12 cellular contexts compared by ENCODE assay signal in the genomic region with DNA sequence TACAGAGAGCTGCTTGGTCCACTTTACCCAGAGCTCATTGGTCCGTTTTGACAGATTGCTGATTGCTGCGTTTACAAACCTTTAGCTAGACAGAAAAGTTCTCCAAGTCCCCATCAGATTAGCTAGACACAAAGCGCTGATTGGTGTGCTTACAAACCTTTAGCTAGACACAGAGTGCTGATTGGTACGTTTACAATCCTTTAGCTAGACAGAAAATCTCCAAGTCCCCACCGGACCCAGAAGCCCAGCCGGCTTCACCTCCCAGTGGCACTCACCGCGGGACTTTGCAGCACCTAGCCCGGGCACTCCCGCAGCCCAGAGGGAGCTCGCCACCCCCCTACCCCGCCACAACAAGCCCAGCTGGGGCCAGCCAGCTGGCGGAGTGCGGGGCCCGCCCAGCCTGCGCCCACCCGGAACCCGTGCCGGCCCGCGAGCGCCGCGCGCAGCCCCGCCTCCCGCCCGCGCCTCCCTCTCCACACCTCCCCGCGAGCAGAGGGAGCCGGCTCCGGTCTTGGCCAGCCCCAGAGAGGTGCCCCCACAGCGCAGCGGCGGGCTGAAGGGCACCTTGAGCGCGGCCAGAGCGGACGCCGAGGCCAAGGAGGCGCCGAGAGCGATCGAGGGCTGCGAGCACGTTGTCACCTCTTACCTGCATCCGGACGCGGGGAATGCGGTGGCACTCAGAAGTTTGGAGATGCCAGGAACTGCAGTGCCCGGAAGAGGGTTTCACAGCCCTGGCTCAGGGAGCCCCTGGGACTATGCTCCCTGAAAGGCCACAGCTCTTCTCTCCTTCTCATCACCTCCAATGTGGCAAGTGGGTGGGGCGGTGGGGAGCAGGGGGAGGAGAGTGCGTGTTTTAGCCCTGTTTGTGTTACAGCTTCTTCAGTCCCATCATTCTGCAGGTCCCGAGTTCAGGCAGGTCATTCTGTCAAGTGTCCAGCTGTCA.
DNase-seq lines count a peak whose midpoint lies in the region; ATAC-seq and TF ChIP-seq lines count a peak whose summit lies in the region.
"Had no signal": no experiment of that assay in that cellular context is flagged by ENCODE, and none has a peak within 500 bp of the region (broad histone marks: within the 10 kb centered on the region; RNA-seq: fewer than 3 reads in every experiment).

No MANE protein-coding gene starts in this region.

- intact Hi-C loops in CD4-positive, alpha-beta memory T cell (cut with micrococcal nuclease) = no loop called here
- intact Hi-C loops in activated CD4-positive, alpha-beta T cell treated with anti-CD3 and anti-CD28 coated beads for 36 hours (cut with DNase I, micrococcal nuclease) = no loop called here

- TF ChIP-seq CTCF in BJ (IDR thresholded peaks at IDR 0.05; ENCODE audit: insufficient read depth, low read depth, low read length) (no peak), progenitor cell of endocrine pancreas (IDR thresholded peaks at IDR 0.05; ENCODE audit: unreplicated experiment) (no peak)

- H3K4me1 Mint-ChIP-seq in progenitor cell of endocrine pancreas (ENCODE audit: low read depth) = no peaks in the 10 kb centered on the region
- no peaks in the 10 kb centered on the region for H3K4me1 Mint-ChIP-seq in CD4-positive, alpha-beta memory T cell
- H3K4me1 Mint-ChIP-seq in activated CD4-positive, alpha-beta T cell treated with anti-CD3 and anti-CD28 coated beads for 36 hours = no peaks in the 10 kb centered on the region
- H3K4me1 Mint-ChIP-seq: memory B cell had no signal

- POLR2A ChIA-PET in BJ (lab: Charles Lee) = no interaction called here
- POLR2A ChIA-PET in CD4-positive, alpha-beta memory T cell (lab: Charles Lee; ENCODE audit: partially characterized antibody) = no interaction called here
- POLR2A ChIA-PET in activated CD4-positive, alpha-beta T cell treated with anti-CD3 and anti-CD28 coated beads for 36 hours (lab: Charles Lee) = no interaction called here

- peaks cover 7% of the 10 kb centered on the region for H3K9me3 Mint-ChIP-seq in progenitor cell of endocrine pancreas (ENCODE audit: low read depth)
- H3K9me3 Mint-ChIP-seq in CD4-positive, alpha-beta memory T cell = peaks cover 0 to 42% (median 30%) of the 10 kb centered on the region in 8 donors
- peaks cover 13% of the 10 kb centered on the region for H3K9me3 Mint-ChIP-seq in activated CD4-positive, alpha-beta T cell treated with anti-CD3 and anti-CD28 coated beads for 36 hours (ENCODE audit: low read depth)

- ATAC-seq in GM21529 (IDR thresholded peaks at IDR 0.05; ENCODE audit: unreplicated experiment) (no peak), HG03039 (IDR thresholded peaks at IDR 0.05; ENCODE audit: unreplicated experiment) (no peak)
- no peak for ATAC-seq in activated CD4-positive, alpha-beta T cell treated with anti-CD3 and anti-CD28 coated beads for 36 hours

- peaks cover 22% of the 10 kb centered on the region for H3K4me1 ChIP-seq in SJSA1 (replicated peaks)
- no peaks in the 10 kb centered on the region for H3K4me1 ChIP-seq in CD4-positive, alpha-beta memory T cell (ENCODE audit: insufficient read depth, low read length)

- H3K27me3 ChIP-seq in BJ (ENCODE audit: control insufficient read depth, insufficient read depth, low read length) (no peaks in the 10 kb centered on the region), SJSA1 (replicated peaks) (no peaks in the 10 kb centered on the region)
- no peaks in the 10 kb centered on the region for H3K27me3 ChIP-seq in CD4-positive, alpha-beta memory T cell (ENCODE audit: insufficient read depth, low read length)

- H3K36me3 Mint-ChIP-seq in progenitor cell of endocrine pancreas (ENCODE audit: insufficient read depth) = no peaks in the 10 kb centered on the region
- H3K36me3 Mint-ChIP-seq in CD4-positive, alpha-beta memory T cell = no peaks in the 10 kb centered on the region
- H3K36me3 Mint-ChIP-seq in activated CD4-positive, alpha-beta T cell treated with anti-CD3 and anti-CD28 coated beads for 36 hours (ENCODE audit: low read depth) = no peaks in the 10 kb centered on the region
- H3K36me3 Mint-ChIP-seq: memory B cell had no signal

- no peak overlapping the region for H3K27ac Mint-ChIP-seq in progenitor cell of endocrine pancreas
- H3K27ac Mint-ChIP-seq in CD4-positive, alpha-beta memory T cell = no peak overlapping the region
- no peak overlapping the region for H3K27ac Mint-ChIP-seq in activated CD4-positive, alpha-beta T cell treated with anti-CD3 and anti-CD28 coated beads for 36 hours
- H3K27ac Mint-ChIP-seq: memory B cell had no signal

- H3K4me3 ChIP-seq in BJ (ENCODE audit: low read depth, low read length) (peak overlapping the region; percentile 35), SJSA1 (peak overlapping the region; percentile 51)
- no peak overlapping the region for H3K4me3 ChIP-seq in CD4-positive, alpha-beta memory T cell (ENCODE audit: low read length in 2 of 2)
- H3K4me3 ChIP-seq: PC-9 had no signal

- H3K4me3 Mint-ChIP-seq in progenitor cell of endocrine pancreas (ENCODE audit: low read depth) = peak overlapping the region; percentile 21
- H3K4me3 Mint-ChIP-seq in CD4-positive, alpha-beta memory T cell = no peak overlapping the region
- no peak overlapping the region for H3K4me3 Mint-ChIP-seq in activated CD4-positive, alpha-beta T cell treated with anti-CD3 and anti-CD28 coated beads for 36 hours
- H3K4me3 Mint-ChIP-seq: memory B cell had no signal

- no peak overlapping the region for H3K27ac ChIP-seq in SJSA1
- no peak overlapping the region for H3K27ac ChIP-seq in CD4-positive, alpha-beta memory T cell (ENCODE audit: low read depth, low read length)
- H3K27ac ChIP-seq: PC-9 had no signal

- no peaks in the 10 kb centered on the region for H3K9me3 ChIP-seq in SJSA1 (replicated peaks)
- H3K9me3 ChIP-seq in CD4-positive, alpha-beta memory T cell (ENCODE audit: control insufficient read depth in 1 of 2, low read length in 2 of 2) = no peaks in the 10 kb centered on the region

- H3K36me3 ChIP-seq in BJ (ENCODE audit: control insufficient read depth, insufficient read depth, low read length) (no peaks in the 10 kb centered on the region), SJSA1 (no peaks in the 10 kb centered on the region)
- H3K36me3 ChIP-seq in CD4-positive, alpha-beta memory T cell (ENCODE audit: insufficient read depth, low read length) = no peaks in the 10 kb centered on the region

- no peaks in the 10 kb centered on the region for H3K27me3 Mint-ChIP-seq in progenitor cell of endocrine pancreas
- no peaks in the 10 kb centered on the region for H3K27me3 Mint-ChIP-seq in CD4-positive, alpha-beta memory T cell
- H3K27me3 Mint-ChIP-seq in activated CD4-positive, alpha-beta T cell treated with anti-CD3 and anti-CD28 coated beads for 36 hours = no peaks in the 10 kb centered on the region
- H3K27me3 Mint-ChIP-seq: memory B cell had no signal

- no peak for DNase-seq in BJ (ENCODE audit: low read depth)
- DNase-seq in SJSA1 (ENCODE audit: low read depth in 1 of 2, low spot score in 2 of 2) = peak in 1 of 2 experiments; percentile 11
- DNase-seq in glomerular visceral epithelial cell (ENCODE audit: extremely low spot score) = peak; percentile 29
- no peak for DNase-seq in progenitor cell of endocrine pancreas (ENCODE audit: low spot score, unreplicated experiment)
- no peak for DNase-seq in CD4-positive, alpha-beta memory T cell
- no peak for DNase-seq in activated CD4-positive, alpha-beta T cell treated with anti-CD3 and anti-CD28 coated beads for 36 hours
- DNase-seq: Kasumi-1; PC-9; stimulated activated CD4-positive, alpha-beta T cell treated with anti-CD3 and anti-CD28 coated beads, Interleukin-1b, Interleukin-23, amount 100 ng/mL, for 48 hours had no signal

- CTCF ChIA-PET in BJ (lab: Yijun Ruan, JAX) = no interaction called here
- CTCF ChIA-PET in CD4-positive, alpha-beta memory T cell (lab: Charles Lee; ENCODE audit: partially characterized antibody) = no interaction called here
- CTCF ChIA-PET in activated CD4-positive, alpha-beta T cell treated with anti-CD3 and anti-CD28 coated beads for 36 hours (lab: Charles Lee) = no interaction called here

Comparison
In these comparisons a context has a peak if more than half of its experiments do, and no peak if none do; other contexts are left out.
1. H3K4me3 ChIP-seq: peak in BJ (single experiment) and SJSA1 (single experiment); none in CD4-positive, alpha-beta memory T cell (0 of 2).